In genomic region chr10:78763651-78764395, GRCh38 we compare ENCODE assay signal across 9 cellular contexts.
DNase-seq lines count a peak whose midpoint lies in the region; ATAC-seq and TF ChIP-seq lines count a peak whose summit lies in the region.
"Had no signal": no experiment of that assay in that cellular context is flagged by ENCODE, and none has a peak within 500 bp of the region (broad histone marks: within the 10 kb centered on the region; RNA-seq: fewer than 3 reads in every experiment).

No MANE protein-coding gene starts in this region.

- H3K27me3 ChIP-seq in left ventricle myocardium inferior (ENCODE audit: low read depth): no peaks in the 10 kb centered on the region

- H3K9me3 ChIP-seq in left ventricle myocardium inferior (replicated peaks): no peaks in the 10 kb centered on the region

- peaks cover 13% of the 10 kb centered on the region for H3K4me1 ChIP-seq in left ventricle myocardium inferior

- DNase-seq in GM19240 (ENCODE audit: insufficient read length, low spot score) (peak; percentile 50), left ventricle myocardium inferior (peak; percentile 47), HUDEP-2 (lab: John Stamatoyannopoulos, UW; ENCODE audit: unreplicated experiment in 76 of 76) (no peak), DMS53 (lab: John Stamatoyannopoulos, UW) (no peak)
- no peak for DNase-seq in stimulated activated naive B cell treated with anti-CD40 and anti-IgM and Interleukin-4, amounts not matched to agents 10 μg/mL and 1 μg/mL and 100 μg/mL, for 72 hours
- no peak for DNase-seq in central memory CD4-positive, alpha-beta T cell
- DNase-seq: NCI-H69 had no signal

- ATAC-seq in HG03432 (IDR thresholded peaks at IDR 0.05; ENCODE audit: unreplicated experiment) (peak; percentile 57), HG03354 (IDR thresholded peaks at IDR 0.05; ENCODE audit: poor library complexity, severe bottlenecking, unreplicated experiment) (no peak)
- ATAC-seq in stimulated activated naive B cell treated with anti-CD40 and anti-IgM and Interleukin-4, amounts not matched to agents 10 μg/mL and 1 μg/mL and 100 μg/mL, for 72 hours (replicated peaks): peak; percentile 33 to 56

- no peaks in the 10 kb centered on the region for H3K36me3 Mint-ChIP-seq in stimulated activated naive B cell treated with anti-CD40 and anti-IgM and Interleukin-4, amounts not matched to agents 10 μg/mL and 1 μg/mL and 100 μg/mL, for 72 hours

- H3K27ac ChIP-seq in left ventricle myocardium inferior (replicated peaks): peak overlapping the region; percentile 61

- H3K27me3 Mint-ChIP-seq in stimulated activated naive B cell treated with anti-CD40 and anti-IgM and Interleukin-4, amounts not matched to agents 10 μg/mL and 1 μg/mL and 100 μg/mL, for 72 hours: peaks cover 17 to 20% of the 10 kb centered on the region in 2 donors

- no peaks in the 10 kb centered on the region for H3K9me3 Mint-ChIP-seq in stimulated activated naive B cell treated with anti-CD40 and anti-IgM and Interleukin-4, amounts not matched to agents 10 μg/mL and 1 μg/mL and 100 μg/mL, for 72 hours

- no peaks in the 10 kb centered on the region for H3K4me1 Mint-ChIP-seq in stimulated activated naive B cell treated with anti-CD40 and anti-IgM and Interleukin-4, amounts not matched to agents 10 μg/mL and 1 μg/mL and 100 μg/mL, for 72 hours

- H3K4me3 Mint-ChIP-seq in stimulated activated naive B cell treated with anti-CD40 and anti-IgM and Interleukin-4, amounts not matched to agents 10 μg/mL and 1 μg/mL and 100 μg/mL, for 72 hours: no peak overlapping the region

- no peak overlapping the region for H3K27ac Mint-ChIP-seq in stimulated activated naive B cell treated with anti-CD40 and anti-IgM and Interleukin-4, amounts not matched to agents 10 μg/mL and 1 μg/mL and 100 μg/mL, for 72 hours

- H3K4me3 ChIP-seq in left ventricle myocardium inferior: no peak overlapping the region

- H3K36me3 ChIP-seq in left ventricle myocardium inferior: no peaks in the 10 kb centered on the region

- intact Hi-C loops in left ventricle myocardium inferior (cut with micrococcal nuclease): no loop called here

- TF ChIP-seq CTCF in left ventricle myocardium inferior (IDR thresholded peaks at IDR 0.05; ENCODE audit: borderline replicate concordance): no peak

Comparison
In these comparisons a context has a peak if more than half of its experiments do, and no peak if none do; other contexts are left out.
1. DNase-seq: peak in GM19240 (single experiment) and left ventricle myocardium inferior (single experiment); none in stimulated activated naive B cell treated with anti-CD40 and anti-IgM and Interleukin-4, amounts not matched to agents 10 μg/mL and 1 μg/mL and 100 μg/mL, for 72 hours (single experiment), HUDEP-2 (0 of 76), DMS53 (single experiment) and central memory CD4-positive, alpha-beta T cell (single experiment).